8 cellular contexts compared by ENCODE assay signal in genomic region chr12:50825372-50825838, GRCh38. TPM values are rescaled to one million over a fixed set of nuclear protein-coding genes. Genes with fewer than 3 reads are reported as not detected.
DNase-seq lines count a peak whose midpoint lies in the region; ATAC-seq and TF ChIP-seq lines count a peak whose summit lies in the region.

No MANE protein-coding gene starts in this region.

- TF ChIP-seq CTCF in retinal pigment epithelial cell (conservative IDR thresholded peaks at IDR 0.05; ENCODE audit: low read depth, low read length) = peak; percentile 26

- H3K4me1 Mint-ChIP-seq in activated T-cell treated with anti-CD3 and anti-CD28 coated beads, Interleukin-2, amount 50 U/mL, for 72 hours (ENCODE audit: low read depth) = peaks cover 9% of the 10 kb centered on the region
- H3K4me1 Mint-ChIP-seq in activated naive CD8-positive, alpha-beta T cell (ENCODE audit: low read depth) = peaks cover 10% of the 10 kb centered on the region

- no peaks in the 10 kb centered on the region for H3K36me3 Mint-ChIP-seq in activated T-cell treated with anti-CD3 and anti-CD28 coated beads, Interleukin-2, amount 50 U/mL, for 72 hours (ENCODE audit: insufficient read depth in 2 of 2)
- no peaks in the 10 kb centered on the region for H3K36me3 Mint-ChIP-seq in activated naive CD8-positive, alpha-beta T cell

- no peak overlapping the region for H3K4me3 ChIP-seq in retinal pigment epithelial cell (ENCODE audit: low read length)

- no peaks in the 10 kb centered on the region for H3K9me3 Mint-ChIP-seq in activated T-cell treated with anti-CD3 and anti-CD28 coated beads, Interleukin-2, amount 50 U/mL, for 72 hours
- H3K9me3 Mint-ChIP-seq in activated naive CD8-positive, alpha-beta T cell (ENCODE audit: low read depth) = no peaks in the 10 kb centered on the region

- H3K4me3 Mint-ChIP-seq in activated T-cell treated with anti-CD3 and anti-CD28 coated beads, Interleukin-2, amount 50 U/mL, for 72 hours = no peak overlapping the region
- H3K4me3 Mint-ChIP-seq in activated naive CD8-positive, alpha-beta T cell = no peak overlapping the region

- H3K27me3 Mint-ChIP-seq in activated T-cell treated with anti-CD3 and anti-CD28 coated beads, Interleukin-2, amount 50 U/mL, for 72 hours (ENCODE audit: low read depth) = no peaks in the 10 kb centered on the region
- H3K27me3 Mint-ChIP-seq in activated naive CD8-positive, alpha-beta T cell = no peaks in the 10 kb centered on the region

- DNase-seq in activated T-cell treated with anti-CD3 and anti-CD28 coated beads, Interleukin-2, amount 50 U/mL, for 72 hours = no peak
- DNase-seq in activated T-cell treated with anti-CD3 and anti-CD28 coated beads, Interleukin-2, amount 50 U/mL, for 48 hours = no peak
- DNase-seq in NCI-H2107 treated with DMSO at 0.1 percent for 48 hours (lab: John Stamatoyannopoulos, UW; ENCODE audit: unreplicated experiment) (peak; percentile 56), Right ventricle myocardium superior (no peak), retinal pigment epithelial cell (ENCODE audit: low read depth) (peak; percentile 29), mesenteric fat pad (ENCODE audit: low spot score) (no peak)

- H3K27ac Mint-ChIP-seq in activated T-cell treated with anti-CD3 and anti-CD28 coated beads, Interleukin-2, amount 50 U/mL, for 72 hours = peak overlapping the region; percentile 54
- peak overlapping the region; percentile 58 for H3K27ac Mint-ChIP-seq in activated naive CD8-positive, alpha-beta T cell

- intact Hi-C loops in Right ventricle myocardium superior (cut with DNase I) = loop anchor here (2.0 to 10.0 kb wide), 2 partner anchors 161 to 519 kb away; partner anchors contain the start of gene CELA1

- peak; percentile 56 to 70 for ATAC-seq in activated T-cell treated with anti-CD3 and anti-CD28 coated beads, Interleukin-2, amount 50 U/mL, for 72 hours (replicated peaks in 1 of 2)
- peak; percentile 91 for ATAC-seq in Right ventricle myocardium superior (ENCODE audit: poor library complexity)
- ATAC-seq in HG02885 (IDR thresholded peaks at IDR 0.05; ENCODE audit: poor library complexity, unreplicated experiment) = no peak

RNA-seq across cellular contexts. Expression of gene TMPRSS12, which starts 17.3 kb away (rescaled TPM):
- not detected for total RNA-seq in activated T-cell treated with anti-CD3 and anti-CD28 coated beads, Interleukin-2, amount 50 U/mL, for 72 hours
- total RNA-seq in Right ventricle myocardium superior (not detected), mesenteric fat pad (not detected)

Comparison
In these comparisons a context has a peak if more than half of its experiments do, and no peak if none do; other contexts are left out.
1. DNase-seq: peak in NCI-H2107 treated with DMSO at 0.1 percent for 48 hours (single experiment) and retinal pigment epithelial cell (single experiment); none in activated T-cell treated with anti-CD3 and anti-CD28 coated beads, Interleukin-2, amount 50 U/mL, for 72 hours (0 of 2), activated T-cell treated with anti-CD3 and anti-CD28 coated beads, Interleukin-2, amount 50 U/mL, for 48 hours (0 of 2), Right ventricle myocardium superior (single experiment) and mesenteric fat pad (single experiment).